Comparison of ENCODE assay signal across 15 cellular contexts in the genomic region with DNA sequence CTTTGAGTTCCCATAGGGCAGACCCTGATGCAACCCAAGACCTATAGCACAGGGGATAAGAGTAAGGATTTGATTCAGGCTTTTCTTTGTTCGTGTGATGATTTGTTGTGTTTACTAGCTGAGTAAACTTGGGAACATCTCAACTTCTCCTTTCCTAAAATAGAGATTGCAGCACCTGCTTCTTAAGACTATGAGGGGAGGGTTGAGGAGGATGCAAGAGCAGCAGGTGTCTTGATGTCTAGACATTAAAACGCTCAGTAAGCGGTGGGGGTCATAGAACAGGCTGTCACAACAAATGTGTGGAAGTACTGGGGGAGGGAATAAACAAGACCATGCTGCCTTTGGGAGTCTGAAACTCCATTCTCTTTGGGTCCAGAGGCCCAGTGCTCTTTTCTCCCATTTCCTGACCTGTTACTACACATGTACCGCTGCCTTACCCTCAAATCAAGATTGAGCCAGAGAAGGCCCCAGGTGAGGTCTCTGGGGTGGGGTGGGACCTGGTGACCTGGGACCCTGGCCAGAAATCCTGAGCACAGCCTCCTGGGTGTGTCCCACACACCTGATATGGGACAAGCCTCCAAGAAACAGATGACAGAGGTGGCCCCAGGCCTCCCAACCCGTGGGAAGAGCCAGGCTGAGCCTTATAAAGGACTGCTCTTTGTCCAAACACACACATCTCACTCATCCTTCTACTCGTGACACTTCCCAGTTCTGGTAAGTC. TPM values are rescaled to one million over a fixed set of nuclear protein-coding genes. Genes with fewer than 3 reads are reported as not detected.
DNase-seq lines count a peak whose midpoint lies in the region; ATAC-seq, FAIRE-seq and TF ChIP-seq lines count a peak whose summit lies in the region.
"Had no signal": no experiment of that assay in that cellular context is flagged by ENCODE, and none has a peak within 500 bp of the region (broad histone marks: within the 10 kb centered on the region; RNA-seq: fewer than 3 reads in every experiment).

A gene (plus strand): TSS at position 671 of the 721 bp plus-strand sequence. CDS start 1,563 bp downstream, outside the sequence.

- no peaks in the 10 kb centered on the region for H4K20me1 ChIP-seq in OCI-LY3 (ENCODE audit: insufficient read depth, low read length)

- CTCF ChIA-PET in RWPE1 (lab: Yijun Ruan, JAX) = no interaction called here

- DNase-seq in bronchial epithelial cell (ENCODE audit: low read depth) (no peak), islet precursor cell (peak; percentile 40), hepatic stellate cell (ENCODE audit: low spot score) (no peak), RWPE1 (ENCODE audit: low spot score) (no peak)
- DNase-seq: BE2C; CD4-positive, alpha-beta memory T cell; DMS79; HCEC 1CT; HFFc6 had no signal

- H3K4me3 ChIP-seq in OCI-LY3 (ENCODE audit: low read length) (no peak within 1 kb of the TSS), bronchial epithelial cell (ENCODE audit: low read depth, low read length) (no peak within 1 kb of the TSS)
- H3K4me3 ChIP-seq: A549 had no signal

- ATAC-seq in HG03460 (IDR thresholded peaks at IDR 0.05; ENCODE audit: unreplicated experiment) = no peak
- ATAC-seq: A549 had no signal

- no peak within 1 kb of the TSS for H3K9ac ChIP-seq in OCI-LY3 (ENCODE audit: low read length)

- peaks cover 23% of the 10 kb centered on the region for H3K4me1 ChIP-seq in OCI-LY3 (ENCODE audit: low read length)
- H3K4me1 ChIP-seq: A549, BE2C had no signal

- H3K4me2 ChIP-seq in OCI-LY3 (ENCODE audit: low read length) = peak within 1 kb of the TSS; percentile 43
- H3K4me2 ChIP-seq: A549 had no signal

- FAIRE-seq in bronchial epithelial cell (lab: Jason Lieb, UNC) = peak; percentile 13
- FAIRE-seq: A549 had no signal

- no peaks in the 10 kb centered on the region for H3K9me3 ChIP-seq in OCI-LY3 (ENCODE audit: insufficient read depth, low read length)
- H3K9me3 ChIP-seq: A549, BE2C had no signal

- POLR2A ChIA-PET in RWPE1 (lab: Yijun Ruan, JAX; ENCODE audit: low non-redundant PET) = no interaction called here

- TF ChIP-seq CTCF in OCI-LY3 (IDR thresholded peaks at IDR 0.05; ENCODE audit: low read depth, low read length) = no peak
- no peak for TF ChIP-seq CTCF in bronchial epithelial cell (IDR thresholded peaks at IDR 0.05; ENCODE audit: insufficient read depth, low read length, severe bottlenecking)
- no peak for TF ChIP-seq CTCF in RWPE1 (conservative IDR thresholded peaks at IDR 0.05; ENCODE audit: low read depth)

- H3K36me3 ChIP-seq in OCI-LY3 (replicated peaks; ENCODE audit: low read depth, low read length) = no peaks in the 10 kb centered on the region
- no peaks in the 10 kb centered on the region for H3K36me3 ChIP-seq in bronchial epithelial cell (ENCODE audit: control insufficient read depth, insufficient read depth, low read length)
- H3K36me3 ChIP-seq: BE2C had no signal

- no peak within 1 kb of the TSS for H2AFZ ChIP-seq in OCI-LY3 (ENCODE audit: low read depth, low read length)

- H3K27me3 ChIP-seq in OCI-LY3 (ENCODE audit: low read depth, low read length) (peaks cover 20% of the 10 kb centered on the region), bronchial epithelial cell (ENCODE audit: control insufficient read depth, insufficient read depth, low read length) (peaks cover 5% of the 10 kb centered on the region)
- H3K27me3 ChIP-seq: BE2C had no signal

- peak within 1 kb of the TSS; percentile 36 for H3K27ac ChIP-seq in OCI-LY3 (ENCODE audit: low read length)
- no peak within 1 kb of the TSS for H3K27ac ChIP-seq in RWPE1
- H3K27ac ChIP-seq: A549, C4-2B had no signal

- no peaks in the 10 kb centered on the region for H3K79me2 ChIP-seq in OCI-LY3 (ENCODE audit: low read length)

RNA-seq across cellular contexts. Expression of the gene that starts here (rescaled TPM):
- not detected in 2 replicates for total RNA-seq in bronchial epithelial cell
- total RNA-seq: CD4-positive, alpha-beta memory T cell; G401; H4; HFFc6 had no signal
